ENCODE assay signal across 19 cellular contexts in genomic region chr5:148499461-148499860, GRCh38.
A peak's percentile ranks its signal among the peaks of the same experiment; 100 is the strongest.
DNase-seq lines count a peak whose midpoint lies in the region; ATAC-seq lines count a peak whose summit lies in the region.
"Had no signal": no experiment of that assay in that cellular context is flagged by ENCODE, and none has a peak within 500 bp of the region (broad histone marks: within the 10 kb centered on the region; RNA-seq: fewer than 3 reads in every experiment).

No MANE protein-coding gene starts in this region.

- ATAC-seq in HG02623 (IDR thresholded peaks at IDR 0.05; ENCODE audit: unreplicated experiment): no peak
- ATAC-seq: A549 had no signal

- DNase-seq in EL: peak; percentile 9
- DNase-seq in M059J (ENCODE audit: low read depth): peak; percentile 5
- DNase-seq in astrocyte of the hippocampus (ENCODE audit: low read depth, low spot score): peak; percentile 7
- DNase-seq in fibroblast of peridontal ligament (ENCODE audit: extremely low read depth): peak; percentile 2
- DNase-seq in GM19238 (ENCODE audit: insufficient read length, low spot score): no peak
- DNase-seq in COR-L47 (lab: John Stamatoyannopoulos, UW): no peak
- no peak for DNase-seq in midbrain (lab: John Stamatoyannopoulos, UW)
- DNase-seq: DMS79 treated with DMSO at 0.1 percent for 48 hours, GDM1, Karpas-422, MM.1S, NCI-H1048, NCI-H1417 treated with DMSO at 0.1 percent for 48 hours, NCI-H187, NCI-H446, NCI-H526, Right ventricle myocardium superior had no signal

Comparison
In these comparisons a context has a peak if more than half of its experiments do, and no peak if none do; other contexts are left out.
1. DNase-seq: peak in EL (single experiment), M059J (single experiment), astrocyte of the hippocampus (single experiment) and fibroblast of peridontal ligament (single experiment); none in GM19238 (single experiment), COR-L47 (single experiment) and midbrain (single experiment).